20 cellular contexts compared by ENCODE assay signal in the genomic region with DNA sequence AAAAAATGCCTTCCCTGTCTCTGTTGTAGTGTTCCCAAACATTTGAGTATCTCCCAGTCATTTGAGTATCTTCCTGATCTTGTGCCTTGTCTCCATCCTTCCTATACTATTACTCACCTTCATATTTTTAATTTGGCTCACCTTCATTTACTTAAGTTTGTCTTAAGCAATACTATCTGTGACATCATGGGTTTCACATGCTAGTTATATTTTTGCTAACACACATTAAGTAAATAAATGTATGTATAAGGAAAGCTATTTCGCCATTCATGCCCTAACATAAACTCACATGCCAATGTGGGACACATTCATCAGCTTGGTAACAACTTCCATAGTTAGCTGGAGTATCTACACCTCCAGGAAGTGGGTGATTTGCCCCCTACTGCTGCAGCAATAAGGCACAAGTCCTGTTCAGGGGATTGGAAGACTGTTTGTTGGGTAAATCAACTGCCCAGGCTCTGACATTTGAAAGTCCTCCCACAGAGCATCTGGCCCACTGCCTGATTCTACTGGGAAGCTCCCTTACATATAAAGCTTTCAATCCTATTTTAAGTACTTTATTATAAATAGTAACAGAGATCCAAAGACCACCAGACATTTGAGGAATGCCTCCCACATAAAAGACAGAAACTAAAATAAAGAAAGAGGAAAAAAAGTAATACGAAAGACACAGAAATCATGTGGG.
DNase-seq lines count a peak whose midpoint lies in the region; ATAC-seq and TF ChIP-seq lines count a peak whose summit lies in the region.
"Had no signal": no experiment of that assay in that cellular context is flagged by ENCODE, and none has a peak within 500 bp of the region (broad histone marks: within the 10 kb centered on the region; RNA-seq: fewer than 3 reads in every experiment).

No MANE protein-coding gene starts in this region.

- CTCF ChIA-PET in mammary epithelial cell (lab: Charles Lee; ENCODE audit: low non-redundant PET): no interaction called here

- in situ Hi-C loops in mammary epithelial cell (cut with MboI; ENCODE audit: low sequenced_read_pairs in 2 of 2): no loop called here

- TF ChIP-seq CTCF in mammary epithelial cell (conservative IDR thresholded peaks at IDR 0.05 in 1 of 2, IDR thresholded peaks at IDR 0.05 in 1 of 2; ENCODE audit: extremely low read depth in 1 of 2, insufficient read depth in 1 of 2, low read depth in 1 of 2, low read length in 2 of 2) (no peak), foreskin keratinocyte (conservative IDR thresholded peaks at IDR 0.05) (no peak)

- DNase-seq in NCI-H69 (lab: John Stamatoyannopoulos, UW): peak; percentile 60
- peak; percentile 9 for DNase-seq in mammary epithelial cell
- DNase-seq in foreskin keratinocyte: peak; percentile 54 to 69
- DNase-seq in smooth muscle cell of the brain vasculature (ENCODE audit: low read depth, low spot score): peak; percentile 33
- DNase-seq in sciatic nerve (ENCODE audit: low spot score): no peak
- DNase-seq in retina: no peak
- no peak for DNase-seq in HT-29 (ENCODE audit: low spot score)
- DNase-seq: AML-193; C1 segment of cervical spinal cord; CD8-positive, alpha-beta T cell; DND-41; IMR-90; NCI-H1105 treated with DMSO at 0.1 percent for 48 hours; NCI-H1694; NCI-H446; NCI-H526; OCI-M1 had no signal

- ATAC-seq in foreskin keratinocyte: no peak
- ATAC-seq in sciatic nerve: no peak
- ATAC-seq: CD8-positive, alpha-beta T cell; HCT116 had no signal

- H3K4me1 ChIP-seq in mammary epithelial cell (ENCODE audit: insufficient read depth, low read length) (peaks cover 15% of the 10 kb centered on the region), foreskin keratinocyte (peaks cover 5% of the 10 kb centered on the region)

- no peaks in the 10 kb centered on the region for H3K79me2 ChIP-seq in mammary epithelial cell (ENCODE audit: insufficient read depth, low read length)

- H3K9me3 ChIP-seq in mammary epithelial cell (replicated peaks; ENCODE audit: insufficient read depth, low read length): no peaks in the 10 kb centered on the region
- H3K9me3 ChIP-seq: SJSA1 had no signal

- no peak overlapping the region for H3K4me2 ChIP-seq in mammary epithelial cell (ENCODE audit: insufficient read depth, low read depth, low read length)
- H3K4me2 ChIP-seq: KMS-11 had no signal

- H3K36me3 ChIP-seq in mammary epithelial cell (ENCODE audit: insufficient read depth, low read length): no peaks in the 10 kb centered on the region
- H3K36me3 ChIP-seq: SJSA1 had no signal

- intact Hi-C loops in mammary epithelial cell (cut with micrococcal nuclease) (no loop called here), sciatic nerve (cut with DNase I) (no loop called here)

- H3K27me3 ChIP-seq in mammary epithelial cell (ENCODE audit: insufficient read depth, low read length) (no peaks in the 10 kb centered on the region), foreskin keratinocyte (no peaks in the 10 kb centered on the region)
- H3K27me3 ChIP-seq: SJSA1 had no signal

- H3K9ac ChIP-seq in mammary epithelial cell (ENCODE audit: insufficient read depth, low read length): no peak overlapping the region
- H3K9ac ChIP-seq: KMS-11 had no signal

- H2AFZ ChIP-seq in mammary epithelial cell (ENCODE audit: low read depth, low read length): no peak overlapping the region

- no TSS peak for BruUV-seq in mammary epithelial cell (replicated peaks; lab: Mats Ljungman, UMichigan)

- dilution Hi-C loops in mammary epithelial cell (cut with HindIII; ENCODE audit: low sequenced_read_pairs): no loop called here

- 100% methylated on average over 2 of the region's 2 CpGs for WGBS in mammary epithelial cell (ENCODE audit: low coverage, missing lambda C conversion rate)

- H4K20me1 ChIP-seq in mammary epithelial cell (ENCODE audit: insufficient read depth, low read length): no peaks in the 10 kb centered on the region

- H3K27ac ChIP-seq in mammary epithelial cell (ENCODE audit: insufficient read depth, low read depth, low read length) (no peak overlapping the region), foreskin keratinocyte (no peak overlapping the region)
- H3K27ac ChIP-seq: KMS-11, SJSA1 had no signal

- no peak overlapping the region for H3K4me3 ChIP-seq in mammary epithelial cell (replicated peaks in 1 of 3; ENCODE audit: insufficient read depth in 1 of 3, low read depth in 2 of 3, low read length in 3 of 3)
- H3K4me3 ChIP-seq: SJSA1 had no signal

Comparison
In these comparisons a context has a peak if more than half of its experiments do, and no peak if none do; other contexts are left out.
1. DNase-seq: peak in NCI-H69 (single experiment), mammary epithelial cell (single experiment), foreskin keratinocyte (2 of 2) and smooth muscle cell of the brain vasculature (single experiment); none in sciatic nerve (single experiment), retina (single experiment) and HT-29 (single experiment).